In genomic region chr11:68036717-68037239, GRCh38 we compare ENCODE assay signal across 8 cellular contexts. TPM values are rescaled to one million over a fixed set of nuclear protein-coding genes. Genes with fewer than 3 reads are reported as not detected.
A peak's percentile ranks its signal among the peaks of the same experiment; 100 is the strongest.
DNase-seq lines count a peak whose midpoint lies in the region; ATAC-seq and TF ChIP-seq lines count a peak whose summit lies in the region.

No MANE protein-coding gene starts in this region.

- peaks cover 29% of the 10 kb centered on the region for H3K4me1 ChIP-seq in Panc1 (ENCODE audit: control insufficient read depth, insufficient read depth, low read length)

- intact Hi-C loops in CD14-positive monocyte (cut with micrococcal nuclease): loop anchor here in 1 of 2 donors (2.0 to 5.0 kb wide), 4 partner anchors 26 to 236 kb away; partner anchors contain the start of genes ALDH3B1, C11orf24, CHKA and UNC93B1
- intact Hi-C loops in Panc1 (cut with micrococcal nuclease; ENCODE audit: unreplicated experiment): no loop called here

- H3K9me3 ChIP-seq in Panc1 (ENCODE audit: control insufficient read depth, insufficient read depth, low read depth, low read length): no peaks in the 10 kb centered on the region

- in situ Hi-C loops in Panc1 (cut with HindIII; ENCODE audit: low pct_unique_long_range_greater_than_20kb, low sequenced_read_pairs): no loop called here

- H3K4me3 ChIP-seq in Panc1 (ENCODE audit: low read depth in 2 of 2, low read length in 2 of 2): no peak overlapping the region

- H3K27me3 Mint-ChIP-seq in CD14-positive monocyte (ENCODE audit: low read depth in 3 of 3) (peaks cover 0 to 3% (median 0%) of the 10 kb centered on the region in 3 donors), neural crest cell (ENCODE audit: low read depth) (no peaks in the 10 kb centered on the region)
- no peaks in the 10 kb centered on the region for H3K27me3 Mint-ChIP-seq in effector memory CD8-positive, alpha-beta T cell

- peaks cover 11 to 32% of the 10 kb centered on the region in 2 donors for H3K36me3 Mint-ChIP-seq in CD14-positive monocyte
- peaks cover 26% of the 10 kb centered on the region for H3K36me3 Mint-ChIP-seq in effector memory CD8-positive, alpha-beta T cell (ENCODE audit: insufficient read depth)
- no peaks in the 10 kb centered on the region for H3K36me3 Mint-ChIP-seq in neural crest cell (ENCODE audit: low read depth)

- POLR2A ChIA-PET in Panc1 (lab: Charles Lee): interaction anchor here (1.0 kb wide), 1 partner anchor 10 kb away, joined by 6 read pairs; no protein-coding TSS in a partner anchor

- H3K9me3 Mint-ChIP-seq in CD14-positive monocyte (no peaks in the 10 kb centered on the region), neural crest cell (no peaks in the 10 kb centered on the region)
- no peaks in the 10 kb centered on the region for H3K9me3 Mint-ChIP-seq in effector memory CD8-positive, alpha-beta T cell

- TF ChIP-seq CTCF in CD14-positive monocyte (IDR thresholded peaks at IDR 0.05): no peak
- no peak for TF ChIP-seq CTCF in Panc1 (IDR thresholded peaks at IDR 0.05)
- no peak for TF ChIP-seq CTCF in neural crest cell (conservative IDR thresholded peaks at IDR 0.05)

- peak overlapping the region; percentile 68 to 84 for H3K4me3 Mint-ChIP-seq in CD14-positive monocyte
- peak overlapping the region; percentile 66 to 75 for H3K4me3 Mint-ChIP-seq in effector memory CD8-positive, alpha-beta T cell
- H3K4me3 Mint-ChIP-seq in neural crest cell: peak overlapping the region; percentile 49

- ATAC-seq in Panc1 (no peak), HG02840 (IDR thresholded peaks at IDR 0.05; ENCODE audit: low FRiP score, unreplicated experiment) (no peak), HG02973 (IDR thresholded peaks at IDR 0.05; ENCODE audit: unreplicated experiment) (no peak)
- ATAC-seq in effector memory CD8-positive, alpha-beta T cell (replicated peaks): peak; percentile 58

- peak overlapping the region; percentile 45 for H3K27ac ChIP-seq in Panc1 (ENCODE audit: low read length)

- CTCF ChIA-PET in Panc1 (lab: Charles Lee): interaction anchor here (1.0 kb wide), 1 partner anchor 16 kb away, joined by 3 read pairs; no protein-coding TSS in a partner anchor

- H3K4me1 Mint-ChIP-seq in CD14-positive monocyte (peaks cover 39% of the 10 kb centered on the region), neural crest cell (peaks cover 8% of the 10 kb centered on the region)
- H3K4me1 Mint-ChIP-seq in effector memory CD8-positive, alpha-beta T cell (ENCODE audit: low read depth in 2 of 2): peaks cover 34 to 40% of the 10 kb centered on the region in 2 donors

- no peaks in the 10 kb centered on the region for H3K27me3 ChIP-seq in Panc1 (ENCODE audit: control insufficient read depth, insufficient read depth, low read length)

- peaks cover 3% of the 10 kb centered on the region; the same call in 1 of the 2 replicates for H3K36me3 ChIP-seq in Panc1 (ENCODE audit: control insufficient read depth, insufficient read depth, low read length)

- DNase-seq in CD14-positive monocyte (ENCODE audit: low spot score) (peak; percentile 95), Panc1 (ENCODE audit: low read depth, low spot score) (no peak), neural crest cell (ENCODE audit: low read depth, low spot score) (no peak), T-helper 9 cell (no peak), NCI-H1048 (lab: John Stamatoyannopoulos, UW) (no peak)
- DNase-seq in effector memory CD8-positive, alpha-beta T cell: peak; percentile 24 to 32 (median 29)

- H3K27ac Mint-ChIP-seq in CD14-positive monocyte (peak overlapping the region; percentile 98 to 100 (median 99)), neural crest cell (ENCODE audit: unreplicated experiment) (no peak overlapping the region)
- peak overlapping the region; percentile 98 for H3K27ac Mint-ChIP-seq in effector memory CD8-positive, alpha-beta T cell

- BruUV-seq in Panc1 (replicated peaks; lab: Mats Ljungman, UMichigan): no TSS peak

RNA-seq across cellular contexts. Expression of gene TCIRG1, which starts 2.0 kb away (rescaled TPM):
- 100 to 1,000 TPM; 197 to 225 TPM for polyA plus RNA-seq in CD14-positive monocyte
- total RNA-seq in Panc1 (2021; ENCODE audit: unreplicated experiment) (158 TPM), neural crest cell (8.1 and 10.2 TPM in 2 replicates)
- polyA plus RNA-seq in Panc1 (2012; ENCODE audit: insufficient read length): 192 TPM

RNA-seq across cellular contexts. Expression of gene NDUFS8, which starts 6.3 kb away (rescaled TPM):
- 100 to 1,000 TPM; 114 to 141 TPM for polyA plus RNA-seq in CD14-positive monocyte
- total RNA-seq in Panc1 (2021; ENCODE audit: unreplicated experiment) (289 TPM), neural crest cell (150 and 155 TPM in 2 replicates)
- polyA plus RNA-seq in Panc1 (2012; ENCODE audit: insufficient read length): 558 TPM

RNA-seq across cellular contexts. Expression of gene ALDH3B1, which starts 26.7 kb away (rescaled TPM):
- 10 to 100 TPM; 79.8 to 86.7 TPM for polyA plus RNA-seq in CD14-positive monocyte
- 18.3 TPM for total RNA-seq in Panc1 (2021; ENCODE audit: unreplicated experiment)
- 25.3 TPM for polyA plus RNA-seq in Panc1 (2012; ENCODE audit: insufficient read length)
- total RNA-seq in neural crest cell: 0.23 and 0.35 TPM in 2 replicates

RNA-seq across cellular contexts. Expression of gene UNC93B1, which starts 32.9 kb away (rescaled TPM):
- 100 to 1,000 TPM; 185 to 220 TPM for polyA plus RNA-seq in CD14-positive monocyte
- 54.1 TPM for total RNA-seq in Panc1 (2021; ENCODE audit: unreplicated experiment)
- 74.9 TPM for polyA plus RNA-seq in Panc1 (2012; ENCODE audit: insufficient read length)
- total RNA-seq in neural crest cell: 3.9 and 4.3 TPM in 2 replicates

Comparison
In these comparisons a context has a peak if more than half of its experiments do, and no peak if none do; other contexts are left out.
1. DNase-seq: peak in CD14-positive monocyte (single experiment) and effector memory CD8-positive, alpha-beta T cell (3 of 3); none in Panc1 (single experiment), neural crest cell (single experiment), T-helper 9 cell (single experiment) and NCI-H1048 (single experiment).
2. RNA of gene TCIRG1, which starts 2.0 kb away (total RNA-seq): 158 TPM in Panc1 (single experiment); 8.1 to 10.2 TPM in neural crest cell; every median in the first group is over 10 times any median in the second.
3. RNA of gene ALDH3B1, which starts 26.7 kb away (total RNA-seq): 18.3 TPM in Panc1 (single experiment); 0.23 to 0.35 TPM in neural crest cell; every median in the first group is over 10 times any median in the second.
4. Peak in every context shown above with its lines, with median percentiles within 50 percentile points of each other: H3K4me3 Mint-ChIP-seq.